ENCODE assay signal across 20 cellular contexts in genomic region chr22:28915969-28916368, GRCh38.
"Had no signal": no experiment of that assay in that cellular context is flagged by ENCODE, and none has a peak within 500 bp of the region (broad histone marks: within the 10 kb centered on the region; RNA-seq: fewer than 3 reads in every experiment).

No MANE protein-coding gene starts in this region.

- H3K36me3 ChIP-seq: lower lobe of right lung, spleen, thoracic aorta had no signal

- H3K4me3 Mint-ChIP-seq: activated CD8-positive, alpha-beta T cell treated with anti-CD3 and anti-CD28 coated beads for 36 hours; activated naive CD4-positive, alpha-beta T cell treated with anti-CD3 and anti-CD28 coated beads, Interleukin-2, amount 50 U/mL, for 24 hours; activated naive CD8-positive, alpha-beta T cell treated with anti-CD3 and anti-CD28 coated beads, Interleukin-2, amount 50 U/mL, for 24 hours; activated T-cell treated with anti-CD3 and anti-CD28 coated beads, Interleukin-2, amount 50 U/mL, for 4 hours; activated T-helper 17 cell treated with anti-CD3 and anti-CD28 coated beads, Interleukin-2, amount 50 U/mL, for 72 hours; natural killer cell treated with Interleukin-12 subunit alpha and Interleukin-12 subunit beta and Interleukin-15 and Interleukin-18, amount 100 ng/mL, for 72 hours; stimulated activated naive CD8-positive, alpha-beta T cell treated with anti-CD3 and anti-CD28 coated beads, Interleukin-15, Interleukin-2, amounts not matched to agents 100 ng/mL and 50 ng/mL, for 24 hours had no signal

- H3K27ac Mint-ChIP-seq: activated CD8-positive, alpha-beta T cell treated with anti-CD3 and anti-CD28 coated beads for 36 hours; activated naive CD4-positive, alpha-beta T cell treated with anti-CD3 and anti-CD28 coated beads, Interleukin-2, amount 50 U/mL, for 24 hours; activated naive CD8-positive, alpha-beta T cell treated with anti-CD3 and anti-CD28 coated beads, Interleukin-2, amount 50 U/mL, for 24 hours; activated T-helper 17 cell treated with anti-CD3 and anti-CD28 coated beads, Interleukin-2, amount 50 U/mL, for 72 hours; natural killer cell treated with Interleukin-12 subunit alpha and Interleukin-12 subunit beta and Interleukin-15 and Interleukin-18, amount 100 ng/mL, for 72 hours; stimulated activated naive CD8-positive, alpha-beta T cell treated with anti-CD3 and anti-CD28 coated beads, Interleukin-15, Interleukin-2, amounts not matched to agents 100 ng/mL and 50 ng/mL, for 24 hours had no signal

- H3K9me3 ChIP-seq: lower lobe of right lung, mucosa of descending colon, spleen, thoracic aorta had no signal

- H3K4me3 ChIP-seq: lower lobe of right lung, mucosa of descending colon, spleen, thoracic aorta had no signal

- H3K36me3 Mint-ChIP-seq: natural killer cell treated with Interleukin-12 subunit alpha and Interleukin-12 subunit beta and Interleukin-15 and Interleukin-18, amount 100 ng/mL, for 72 hours had no signal

- H3K27me3 ChIP-seq: spleen had no signal

- DNase-seq: activated CD4-positive, alpha-beta T cell treated with anti-CD3 and anti-CD28 coated beads, Interleukin-2, amount 50 U/mL, for 1 hour; activated CD8-positive, alpha-beta T cell treated with anti-CD3 and anti-CD28 coated beads for 36 hours; activated naive CD8-positive, alpha-beta T cell treated with anti-CD3 and anti-CD28 coated beads, Interleukin-2, amount 50 U/mL, for 24 hours; activated T-cell treated with anti-CD3 and anti-CD28 coated beads, Interleukin-2, amount 50 U/mL, for 4 hours; amygdala; effector CD8-positive, alpha-beta T cell; kidney glomerular epithelial cell; lower lobe of right lung; mesenchymal stem cell; mucosa of descending colon; nucleus accumbens; right cardiac atrium; spleen; T-helper 2 cell had no signal

- H3K9me3 Mint-ChIP-seq: activated CD8-positive, alpha-beta T cell treated with anti-CD3 and anti-CD28 coated beads for 36 hours; activated naive CD4-positive, alpha-beta T cell treated with anti-CD3 and anti-CD28 coated beads, Interleukin-2, amount 50 U/mL, for 24 hours; activated naive CD8-positive, alpha-beta T cell treated with anti-CD3 and anti-CD28 coated beads, Interleukin-2, amount 50 U/mL, for 24 hours; activated T-cell treated with anti-CD3 and anti-CD28 coated beads, Interleukin-2, amount 50 U/mL, for 4 hours; activated T-helper 17 cell treated with anti-CD3 and anti-CD28 coated beads, Interleukin-2, amount 50 U/mL, for 72 hours; natural killer cell treated with Interleukin-12 subunit alpha and Interleukin-12 subunit beta and Interleukin-15 and Interleukin-18, amount 100 ng/mL, for 72 hours; stimulated activated naive CD8-positive, alpha-beta T cell treated with anti-CD3 and anti-CD28 coated beads, Interleukin-15, Interleukin-2, amounts not matched to agents 100 ng/mL and 50 ng/mL, for 24 hours had no signal

- H3K27me3 Mint-ChIP-seq: activated naive CD4-positive, alpha-beta T cell treated with anti-CD3 and anti-CD28 coated beads, Interleukin-2, amount 50 U/mL, for 24 hours had no signal

- H3K27ac ChIP-seq: lower lobe of right lung, parathyroid adenoma, spleen had no signal

- H3K4me1 Mint-ChIP-seq: activated T-helper 17 cell treated with anti-CD3 and anti-CD28 coated beads, Interleukin-2, amount 50 U/mL, for 72 hours had no signal
